ENCODE assay signal across 9 cellular contexts in genomic region chr6:33420493-33421343, GRCh38. TPM values are rescaled to one million over a fixed set of nuclear protein-coding genes. Genes with fewer than 3 reads are reported as not detected.
DNase-seq lines count a peak whose midpoint lies in the region; ATAC-seq and TF ChIP-seq lines count a peak whose summit lies in the region.
"Had no signal": no experiment of that assay in that cellular context is flagged by ENCODE, and none has a peak within 500 bp of the region (broad histone marks: within the 10 kb centered on the region; RNA-seq: fewer than 3 reads in every experiment).

No MANE protein-coding gene starts in this region.

- H3K27me3 Mint-ChIP-seq in activated CD8-positive, alpha-beta T cell treated with anti-CD3 and anti-CD28 coated beads for 36 hours: no peaks in the 10 kb centered on the region

- peaks cover 36% of the 10 kb centered on the region for H3K36me3 Mint-ChIP-seq in activated CD8-positive, alpha-beta T cell treated with anti-CD3 and anti-CD28 coated beads for 36 hours (ENCODE audit: low read depth)

- H3K27ac Mint-ChIP-seq in activated CD8-positive, alpha-beta T cell treated with anti-CD3 and anti-CD28 coated beads for 36 hours: no peak overlapping the region
- H3K27ac Mint-ChIP-seq: dendritic cell treated with granulocyte-macrophage colony-stimulating factor and Interleukin-4, amounts not matched to agents 40 ng/mL and 50 ng/mL, for 4 days had no signal

- H3K4me3 Mint-ChIP-seq in activated CD8-positive, alpha-beta T cell treated with anti-CD3 and anti-CD28 coated beads for 36 hours: peak overlapping the region; percentile 64
- H3K4me3 Mint-ChIP-seq: dendritic cell treated with granulocyte-macrophage colony-stimulating factor and Interleukin-4, amounts not matched to agents 40 ng/mL and 50 ng/mL, for 4 days had no signal

- H3K4me1 ChIP-seq in cardiac muscle cell (ENCODE audit: low read depth) (peaks cover 35% of the 10 kb centered on the region), iPS-15b (ENCODE audit: control insufficient read depth, insufficient read depth, low read length) (peaks cover 21% of the 10 kb centered on the region), upper lobe of right lung (peaks cover 41% of the 10 kb centered on the region)

- intact Hi-C loops in Right ventricle myocardium superior (cut with DNase I): loop anchor here (10.0 kb wide), 1 partner anchor 154 kb away; no protein-coding TSS in a partner anchor
- intact Hi-C loops in activated CD8-positive, alpha-beta T cell treated with anti-CD3 and anti-CD28 coated beads for 36 hours (cut with micrococcal nuclease): loop anchor here (10.0 kb wide), 1 partner anchor 154 kb away; no protein-coding TSS in a partner anchor
- intact Hi-C loops in upper lobe of right lung (cut with DNase I): no loop called here

- H3K36me3 ChIP-seq in cardiac muscle cell (peaks cover 7% of the 10 kb centered on the region), iPS-15b (ENCODE audit: control insufficient read depth, insufficient read depth, low read length) (peaks cover 8% of the 10 kb centered on the region), upper lobe of right lung (peaks cover 9% of the 10 kb centered on the region)

- H3K27ac ChIP-seq in cardiac muscle cell (no peak overlapping the region), upper lobe of right lung (no peak overlapping the region)

- DNase-seq in cardiac muscle cell (ENCODE audit: low read depth in 1 of 2, low spot score in 1 of 2): no peak
- DNase-seq in Right ventricle myocardium superior: no peak
- no peak for DNase-seq in activated CD8-positive, alpha-beta T cell treated with anti-CD3 and anti-CD28 coated beads for 36 hours
- no peak for DNase-seq in upper lobe of right lung
- no peak for DNase-seq in SW480 (ENCODE audit: low spot score)

- H3K9me3 ChIP-seq in cardiac muscle cell (ENCODE audit: low read depth) (no peaks in the 10 kb centered on the region), iPS-15b (ENCODE audit: control insufficient read depth, insufficient read depth, low read length) (no peaks in the 10 kb centered on the region), upper lobe of right lung (no peaks in the 10 kb centered on the region)

- H3K4me3 ChIP-seq in cardiac muscle cell (peak overlapping the region; percentile 42), iPS-15b (ENCODE audit: low read depth, low read length) (peak overlapping the region; percentile 82), upper lobe of right lung (peak overlapping the region; percentile 16)

- H3K9ac ChIP-seq in iPS-15b (ENCODE audit: low read depth, low read length): no peak overlapping the region

- H3K27me3 ChIP-seq in cardiac muscle cell (no peaks in the 10 kb centered on the region), iPS-15b (ENCODE audit: control insufficient read depth, insufficient read depth, low read length) (no peaks in the 10 kb centered on the region), upper lobe of right lung (no peaks in the 10 kb centered on the region)

- peaks cover 58% of the 10 kb centered on the region for H3K4me1 Mint-ChIP-seq in activated CD8-positive, alpha-beta T cell treated with anti-CD3 and anti-CD28 coated beads for 36 hours (ENCODE audit: low read depth)

- POLR2A ChIA-PET in activated CD8-positive, alpha-beta T cell treated with anti-CD3 and anti-CD28 coated beads for 36 hours (lab: Charles Lee): no interaction called here

- no peak for ATAC-seq in Right ventricle myocardium superior (ENCODE audit: poor library complexity)
- ATAC-seq in activated CD8-positive, alpha-beta T cell treated with anti-CD3 and anti-CD28 coated beads for 36 hours: no peak
- ATAC-seq in upper lobe of right lung: no peak
- ATAC-seq in GM18858 (IDR thresholded peaks at IDR 0.05; ENCODE audit: unreplicated experiment): no peak
- no peak for ATAC-seq in GM21529 (IDR thresholded peaks at IDR 0.05; ENCODE audit: unreplicated experiment)

- CTCF ChIA-PET in activated CD8-positive, alpha-beta T cell treated with anti-CD3 and anti-CD28 coated beads for 36 hours (lab: Charles Lee): no interaction called here

- TF ChIP-seq CTCF in cardiac muscle cell (IDR thresholded peaks at IDR 0.05; ENCODE audit: low read depth, low read length): no peak
- no peak for TF ChIP-seq CTCF in activated CD8-positive, alpha-beta T cell treated with anti-CD3 and anti-CD28 coated beads for 36 hours (IDR thresholded peaks at IDR 0.05)
- TF ChIP-seq CTCF in upper lobe of right lung (IDR thresholded peaks at IDR 0.05): no peak

- H3K9me3 Mint-ChIP-seq in activated CD8-positive, alpha-beta T cell treated with anti-CD3 and anti-CD28 coated beads for 36 hours: no peaks in the 10 kb centered on the region
- H3K9me3 Mint-ChIP-seq: dendritic cell treated with granulocyte-macrophage colony-stimulating factor and Interleukin-4, amounts not matched to agents 40 ng/mL and 50 ng/mL, for 4 days had no signal

RNA-seq across cellular contexts. Expression of gene SYNGAP1, which starts 0.9 kb away (rescaled TPM):
- total RNA-seq in cardiac muscle cell (14.9 and 20.2 TPM in 2 replicates), Right ventricle myocardium superior (4.8 TPM), upper lobe of right lung (23.0 TPM)
- 6.8 and 10.5 TPM in 2 replicates for polyA plus RNA-seq in cardiac muscle cell
- 10 to 100 TPM; 57.9 to 67.0 TPM for total RNA-seq in activated CD8-positive, alpha-beta T cell treated with anti-CD3 and anti-CD28 coated beads for 36 hours

RNA-seq across cellular contexts. Expression of gene CUTA, which starts 2.8 kb away (rescaled TPM):
- total RNA-seq in cardiac muscle cell (304 and 348 TPM in 2 replicates), Right ventricle myocardium superior (102 TPM), upper lobe of right lung (144 TPM)
- 426 and 501 TPM in 2 replicates for polyA plus RNA-seq in cardiac muscle cell
- total RNA-seq in activated CD8-positive, alpha-beta T cell treated with anti-CD3 and anti-CD28 coated beads for 36 hours: 100 to 1,000 TPM; 155 to 160 TPM

RNA-seq across cellular contexts. Expression of gene PHF1, which starts 9.9 kb away (rescaled TPM):
- total RNA-seq in cardiac muscle cell (61.9 and 116 TPM in 2 replicates), Right ventricle myocardium superior (50.6 TPM), upper lobe of right lung (74.3 TPM)
- 34.5 and 62.1 TPM in 2 replicates for polyA plus RNA-seq in cardiac muscle cell
- total RNA-seq in activated CD8-positive, alpha-beta T cell treated with anti-CD3 and anti-CD28 coated beads for 36 hours: 10 to 100 TPM; 31.9 to 32.6 TPM

RNA-seq across cellular contexts. Expression of gene KIFC1, which starts 29.1 kb away (rescaled TPM):
- total RNA-seq in cardiac muscle cell (14.0 and 69.2 TPM in 2 replicates), Right ventricle myocardium superior (0.97 TPM), upper lobe of right lung (2.3 TPM)
- polyA plus RNA-seq in cardiac muscle cell: 9.4 and 33.3 TPM in 2 replicates
- 10 to 100 TPM; 93.4 to 96.0 TPM for total RNA-seq in activated CD8-positive, alpha-beta T cell treated with anti-CD3 and anti-CD28 coated beads for 36 hours

RNA-seq across cellular contexts. Expression of gene ZBTB9, which starts 33.7 kb away (rescaled TPM):
- total RNA-seq in cardiac muscle cell (5.5 and 7.8 TPM in 2 replicates), Right ventricle myocardium superior (4.3 TPM), upper lobe of right lung (5.8 TPM)
- polyA plus RNA-seq in cardiac muscle cell: 9.5 and 11.2 TPM in 2 replicates
- total RNA-seq in activated CD8-positive, alpha-beta T cell treated with anti-CD3 and anti-CD28 coated beads for 36 hours: 1 to 10 TPM; 7.8 to 8.7 TPM

Comparison
In these comparisons a context has a peak if more than half of its experiments do, and no peak if none do; other contexts are left out.
1. H3K4me3 ChIP-seq: peak in every context shown above with its lines; median percentile 82 in iPS-15b; 42 in cardiac muscle cell; 16 in upper lobe of right lung.